ENCODE assay signal across 1 cellular context in the genomic region with DNA sequence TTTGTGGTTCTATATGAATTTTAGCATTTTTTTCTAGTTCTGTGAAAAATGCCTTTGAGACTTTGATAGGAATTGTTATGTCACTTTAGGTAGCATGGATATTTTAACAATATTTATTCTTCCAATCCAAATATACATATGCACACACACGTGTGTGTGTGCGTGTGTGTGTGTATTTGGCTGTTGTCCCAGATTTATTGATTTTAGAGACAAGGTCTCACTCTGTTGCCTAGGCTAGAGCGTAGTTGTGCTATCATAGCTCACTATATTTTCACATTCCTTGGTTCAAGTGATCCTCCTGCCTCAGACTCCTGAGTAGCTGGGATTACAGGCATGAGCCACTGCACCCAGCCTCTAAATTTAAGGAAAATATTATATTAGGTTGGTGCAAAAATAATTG.
A peak's percentile ranks its signal among the peaks of the same experiment; 100 is the strongest.
TF ChIP-seq lines count a peak whose summit lies in the region.

No MANE protein-coding gene starts in this region.

TF ChIP-seq in HepG2, 621 proteins besides CTCF, POLR2A, EP300 and RAD21 (continued from another document and continues in another):
- TF ChIP-seq, protein P1, sequence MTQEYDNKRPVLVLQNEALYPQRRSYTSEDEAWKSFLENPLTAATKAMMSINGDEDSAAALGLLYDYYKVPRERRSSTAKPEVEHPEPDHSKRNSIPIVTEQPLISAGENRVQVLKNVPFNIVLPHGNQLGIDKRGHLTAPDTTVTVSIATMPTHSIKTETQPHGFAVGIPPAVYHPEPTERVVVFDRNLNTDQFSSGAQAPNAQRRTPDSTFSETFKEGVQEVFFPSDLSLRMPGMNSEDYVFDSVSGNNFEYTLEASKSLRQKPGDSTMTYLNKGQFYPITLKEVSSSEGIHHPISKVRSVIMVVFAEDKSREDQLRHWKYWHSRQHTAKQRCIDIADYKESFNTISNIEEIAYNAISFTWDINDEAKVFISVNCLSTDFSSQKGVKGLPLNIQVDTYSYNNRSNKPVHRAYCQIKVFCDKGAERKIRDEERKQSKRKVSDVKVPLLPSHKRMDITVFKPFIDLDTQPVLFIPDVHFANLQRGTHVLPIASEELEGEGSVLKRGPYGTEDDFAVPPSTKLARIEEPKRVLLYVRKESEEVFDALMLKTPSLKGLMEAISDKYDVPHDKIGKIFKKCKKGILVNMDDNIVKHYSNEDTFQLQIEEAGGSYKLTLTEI (CRISPR knock-in tag; conservative IDR thresholded peaks at IDR 0.05): no peak
- no peak for TF ChIP-seq ZNF772 (CRISPR knock-in tag; IDR thresholded peaks at IDR 0.05)
- TF ChIP-seq FLYWCH1 (CRISPR knock-in tag; IDR thresholded peaks at IDR 0.05): no peak
- TF ChIP-seq SALL1 (CRISPR knock-in tag; IDR thresholded peaks at IDR 0.05): peak; percentile 64; the same call in 1 of the 2 replicates
- TF ChIP-seq ZNF333 (CRISPR knock-in tag; IDR thresholded peaks at IDR 0.05; ENCODE audit: borderline replicate concordance): no peak
- TF ChIP-seq ZMYM4 (CRISPR knock-in tag; IDR thresholded peaks at IDR 0.05): peak; percentile 30; the same call in 1 of the 2 replicates
- no peak for TF ChIP-seq U2AF2 (IDR thresholded peaks at IDR 0.05; ENCODE audit: low read depth, low read length)
- TF ChIP-seq ZKSCAN5 (CRISPR knock-in tag; IDR thresholded peaks at IDR 0.05): no peak
- no peak for TF ChIP-seq PTBP1 (IDR thresholded peaks at IDR 0.05; ENCODE audit: low read depth, low read length, poor library complexity, severe bottlenecking)
- no peak for TF ChIP-seq TOPORS (CRISPR knock-in tag; IDR thresholded peaks at IDR 0.05)
- no peak for TF ChIP-seq PHB2 (IDR thresholded peaks at IDR 0.05; ENCODE audit: partially characterized antibody)
- TF ChIP-seq STAG1 (CRISPR knock-in tag; IDR thresholded peaks at IDR 0.05): no peak
- no peak for TF ChIP-seq FOXM1 (CRISPR knock-in tag; IDR thresholded peaks at IDR 0.05)
- no peak for TF ChIP-seq ZBTB34 (CRISPR knock-in tag; IDR thresholded peaks at IDR 0.05)
- TF ChIP-seq ARID3A (IDR thresholded peaks at IDR 0.05; ENCODE audit: low read depth, low read length): 0 out of 2 replicates have a peak, but pooled peaks have one; percentile 38
- TF ChIP-seq ZMYM3 (CRISPR knock-in tag; IDR thresholded peaks at IDR 0.05): peak; percentile 28; the same call in 1 of the 2 replicates
- TF ChIP-seq, protein P2, sequence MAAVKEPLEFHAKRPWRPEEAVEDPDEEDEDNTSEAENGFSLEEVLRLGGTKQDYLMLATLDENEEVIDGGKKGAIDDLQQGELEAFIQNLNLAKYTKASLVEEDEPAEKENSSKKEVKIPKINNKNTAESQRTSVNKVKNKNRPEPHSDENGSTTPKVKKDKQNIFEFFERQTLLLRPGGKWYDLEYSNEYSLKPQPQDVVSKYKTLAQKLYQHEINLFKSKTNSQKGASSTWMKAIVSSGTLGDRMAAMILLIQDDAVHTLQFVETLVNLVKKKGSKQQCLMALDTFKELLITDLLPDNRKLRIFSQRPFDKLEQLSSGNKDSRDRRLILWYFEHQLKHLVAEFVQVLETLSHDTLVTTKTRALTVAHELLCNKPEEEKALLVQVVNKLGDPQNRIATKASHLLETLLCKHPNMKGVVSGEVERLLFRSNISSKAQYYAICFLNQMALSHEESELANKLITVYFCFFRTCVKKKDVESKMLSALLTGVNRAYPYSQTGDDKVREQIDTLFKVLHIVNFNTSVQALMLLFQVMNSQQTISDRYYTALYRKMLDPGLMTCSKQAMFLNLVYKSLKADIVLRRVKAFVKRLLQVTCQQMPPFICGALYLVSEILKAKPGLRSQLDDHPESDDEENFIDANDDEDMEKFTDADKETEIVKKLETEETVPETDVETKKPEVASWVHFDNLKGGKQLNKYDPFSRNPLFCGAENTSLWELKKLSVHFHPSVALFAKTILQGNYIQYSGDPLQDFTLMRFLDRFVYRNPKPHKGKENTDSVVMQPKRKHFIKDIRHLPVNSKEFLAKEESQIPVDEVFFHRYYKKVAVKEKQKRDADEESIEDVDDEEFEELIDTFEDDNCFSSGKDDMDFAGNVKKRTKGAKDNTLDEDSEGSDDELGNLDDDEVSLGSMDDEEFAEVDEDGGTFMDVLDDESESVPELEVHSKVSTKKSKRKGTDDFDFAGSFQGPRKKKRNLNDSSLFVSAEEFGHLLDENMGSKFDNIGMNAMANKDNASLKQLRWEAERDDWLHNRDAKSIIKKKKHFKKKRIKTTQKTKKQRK (IDR thresholded peaks at IDR 0.05; ENCODE audit: low read length): no peak
- TF ChIP-seq ZSCAN30 (CRISPR knock-in tag; IDR thresholded peaks at IDR 0.05): no peak
- TF ChIP-seq HDAC6 (IDR thresholded peaks at IDR 0.05; ENCODE audit: low read depth, low read length): no peak
- TF ChIP-seq SPEN (CRISPR knock-in tag; IDR thresholded peaks at IDR 0.05; ENCODE audit: low read depth): no peak
- no peak for TF ChIP-seq NR1H2 (CRISPR knock-in tag; IDR thresholded peaks at IDR 0.05; ENCODE audit: borderline replicate concordance, low read depth)
- TF ChIP-seq NCOR1 (IDR thresholded peaks at IDR 0.05; ENCODE audit: borderline replicate concordance, low read length): no peak
- no peak for TF ChIP-seq ZFP36L2 (CRISPR knock-in tag; IDR thresholded peaks at IDR 0.05)
- TF ChIP-seq ZNF20 (CRISPR knock-in tag; IDR thresholded peaks at IDR 0.05): no peak
- TF ChIP-seq, protein P3, sequence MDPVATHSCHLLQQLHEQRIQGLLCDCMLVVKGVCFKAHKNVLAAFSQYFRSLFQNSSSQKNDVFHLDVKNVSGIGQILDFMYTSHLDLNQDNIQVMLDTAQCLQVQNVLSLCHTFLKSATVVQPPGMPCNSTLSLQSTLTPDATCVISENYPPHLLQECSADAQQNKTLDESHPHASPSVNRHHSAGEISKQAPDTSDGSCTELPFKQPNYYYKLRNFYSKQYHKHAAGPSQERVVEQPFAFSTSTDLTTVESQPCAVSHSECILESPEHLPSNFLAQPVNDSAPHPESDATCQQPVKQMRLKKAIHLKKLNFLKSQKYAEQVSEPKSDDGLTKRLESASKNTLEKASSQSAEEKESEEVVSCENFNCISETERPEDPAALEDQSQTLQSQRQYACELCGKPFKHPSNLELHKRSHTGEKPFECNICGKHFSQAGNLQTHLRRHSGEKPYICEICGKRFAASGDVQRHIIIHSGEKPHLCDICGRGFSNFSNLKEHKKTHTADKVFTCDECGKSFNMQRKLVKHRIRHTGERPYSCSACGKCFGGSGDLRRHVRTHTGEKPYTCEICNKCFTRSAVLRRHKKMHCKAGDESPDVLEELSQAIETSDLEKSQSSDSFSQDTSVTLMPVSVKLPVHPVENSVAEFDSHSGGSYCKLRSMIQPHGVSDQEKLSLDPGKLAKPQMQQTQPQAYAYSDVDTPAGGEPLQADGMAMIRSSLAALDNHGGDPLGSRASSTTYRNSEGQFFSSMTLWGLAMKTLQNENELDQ (CRISPR knock-in tag; IDR thresholded peaks at IDR 0.05; ENCODE audit: borderline replicate concordance): no peak
- no peak for TF ChIP-seq GZF1 (CRISPR knock-in tag; IDR thresholded peaks at IDR 0.05)
- TF ChIP-seq SOX6 (IDR thresholded peaks at IDR 0.05): no peak
- TF ChIP-seq SOX6 (CRISPR knock-in tag; IDR thresholded peaks at IDR 0.05): peak; percentile 34; the same call in 1 of the 2 replicates
- TF ChIP-seq XBP1 (CRISPR knock-in tag; IDR thresholded peaks at IDR 0.05): no peak
- no peak for TF ChIP-seq KIAA2018 (CRISPR knock-in tag; IDR thresholded peaks at IDR 0.05; ENCODE audit: borderline replicate concordance)
- TF ChIP-seq ZKSCAN8 (CRISPR knock-in tag; IDR thresholded peaks at IDR 0.05; ENCODE audit: borderline replicate concordance): no peak
- TF ChIP-seq ZNF160 (CRISPR knock-in tag; IDR thresholded peaks at IDR 0.05): no peak
- TF ChIP-seq GATA4 (IDR thresholded peaks at IDR 0.05; ENCODE audit: borderline replicate concordance, low read depth): no peak
- TF ChIP-seq AGO2 (optimal IDR thresholded peaks at IDR 0.05; ENCODE audit: low read depth, low read length): no peak
- TF ChIP-seq ZNF737 (CRISPR knock-in tag; IDR thresholded peaks at IDR 0.05; ENCODE audit: borderline replicate concordance): no peak
- peak; percentile 63; the same call in 1 of the 2 replicates for TF ChIP-seq NFIC (IDR thresholded peaks at IDR 0.05; ENCODE audit: low read length)
- TF ChIP-seq CREB1 (IDR thresholded peaks at IDR 0.05): no peak
- 0 out of 2 replicates have a peak, but pooled peaks have one; percentile 23 for TF ChIP-seq CREB1 (CRISPR knock-in tag; IDR thresholded peaks at IDR 0.05)
- no peak for TF ChIP-seq HDAC1 (CRISPR knock-in tag; IDR thresholded peaks at IDR 0.05)
